Comparison of ENCODE assay signal across 9 cellular contexts in genomic region chr1:197917553-197917812, GRCh38. TPM values are rescaled to one million over a fixed set of nuclear protein-coding genes. Genes with fewer than 3 reads are reported as not detected.
DNase-seq lines count a peak whose midpoint lies in the region; ATAC-seq and TF ChIP-seq lines count a peak whose summit lies in the region.
"Had no signal": no experiment of that assay in that cellular context is flagged by ENCODE, and none has a peak within 500 bp of the region (broad histone marks: within the 10 kb centered on the region; RNA-seq: fewer than 3 reads in every experiment).

No MANE protein-coding gene starts in this region.

- H4K20me1 ChIP-seq in PC-3 (ENCODE audit: low read length) = no peaks in the 10 kb centered on the region

- TF ChIP-seq CTCF in PC-3 (conservative IDR thresholded peaks at IDR 0.05; ENCODE audit: low read depth, low read length) = no peak
- no peak for TF ChIP-seq CTCF in endothelial cell (IDR thresholded peaks at IDR 0.05; ENCODE audit: unreplicated experiment)
- TF ChIP-seq CTCF in progenitor cell of endocrine pancreas (IDR thresholded peaks at IDR 0.05; ENCODE audit: unreplicated experiment) = no peak

- no peak overlapping the region for H3K27ac ChIP-seq in PC-3 (ENCODE audit: low read length)
- H3K27ac ChIP-seq: skin epidermis had no signal

- peak overlapping the region; percentile 95 for H3K4me2 ChIP-seq in PC-3 (ENCODE audit: low read length)

- POLR2A ChIA-PET in PC-3 (lab: Charles Lee; ENCODE audit: unreplicated experiment) = no interaction called here

- peaks cover 4% of the 10 kb centered on the region for H3K36me3 Mint-ChIP-seq in endothelial cell (ENCODE audit: low read depth, unreplicated experiment)
- no peaks in the 10 kb centered on the region for H3K36me3 Mint-ChIP-seq in progenitor cell of endocrine pancreas (ENCODE audit: insufficient read depth)

- no peak overlapping the region for H3K9ac ChIP-seq in PC-3 (ENCODE audit: low read length)

- H3K9me2 ChIP-seq in PC-3 (replicated peaks; ENCODE audit: low read length) = no peaks in the 10 kb centered on the region

- CTCF ChIA-PET in PC-3 (lab: Charles Lee) = no interaction called here

- no peaks in the 10 kb centered on the region for H3F3A ChIP-seq in PC-3 (ENCODE audit: low read length, unreplicated experiment)

- H3K27ac Mint-ChIP-seq in endothelial cell (ENCODE audit: unreplicated experiment) = no peak overlapping the region
- H3K27ac Mint-ChIP-seq in progenitor cell of endocrine pancreas = no peak overlapping the region

- no peaks in the 10 kb centered on the region for H3K36me3 ChIP-seq in PC-3 (ENCODE audit: low read depth, low read length)

- H3K27me3 ChIP-seq in PC-3 (ENCODE audit: low read length) = no peaks in the 10 kb centered on the region

- no peaks in the 10 kb centered on the region for H3K9me3 ChIP-seq in PC-3 (ENCODE audit: low read length)

- intact Hi-C loops in PC-3 (cut with micrococcal nuclease) = loop anchor here (2.0 to 10.0 kb wide), 4 partner anchors 49 to 767 kb away; partner anchors contain the start of gene NEK7

- peak overlapping the region; percentile 99 for H2AFZ ChIP-seq in PC-3 (ENCODE audit: low read length)

- DNase-seq in D341Med (ENCODE audit: low spot score) (peak; percentile 28), PC-3 (no peak), endothelial cell (ENCODE audit: low spot score) (no peak), progenitor cell of endocrine pancreas (ENCODE audit: low spot score, unreplicated experiment) (no peak), NCI-H187 treated with DMSO at 0.1 percent for 48 hours (lab: John Stamatoyannopoulos, UW) (no peak), amniotic stem cell (lab: John Stamatoyannopoulos, UW) (no peak), middle frontal gyrus (ENCODE audit: extremely low spot score, low spot score) (no peak)
- no peak for DNase-seq in activated CD4-positive, CD25-positive, alpha-beta regulatory T cell treated with anti-CD3 and anti-CD28 coated beads, Interleukin-2, amount 50 U/mL, for 72 hours

- no TSS peak for BruUV-seq in PC-3 (replicated peaks; lab: Mats Ljungman, UMichigan)

- H3K27me3 Mint-ChIP-seq in endothelial cell (ENCODE audit: unreplicated experiment) (peaks cover 56% of the 10 kb centered on the region), progenitor cell of endocrine pancreas (peaks cover 100% of the 10 kb centered on the region)

- H3K9me3 Mint-ChIP-seq in endothelial cell (ENCODE audit: unreplicated experiment) (no peaks in the 10 kb centered on the region), progenitor cell of endocrine pancreas (ENCODE audit: low read depth) (no peaks in the 10 kb centered on the region)

- no peak for ATAC-seq in PC-3

- H3K4me1 Mint-ChIP-seq in endothelial cell (ENCODE audit: unreplicated experiment) = peaks cover 70% of the 10 kb centered on the region
- H3K4me1 Mint-ChIP-seq in progenitor cell of endocrine pancreas (ENCODE audit: low read depth) = peaks cover 31% of the 10 kb centered on the region

- peak overlapping the region; percentile 81 for H3K4me3 ChIP-seq in PC-3 (ENCODE audit: low read length)

- peaks cover 4% of the 10 kb centered on the region; the same call in 1 of the 2 replicates for H3K4me1 ChIP-seq in PC-3 (ENCODE audit: insufficient read depth, low read length)

- H3K4me3 Mint-ChIP-seq in endothelial cell (ENCODE audit: unreplicated experiment) (peak overlapping the region; percentile 63), progenitor cell of endocrine pancreas (ENCODE audit: low read depth) (peak overlapping the region; percentile 26)

- no peaks in the 10 kb centered on the region for H3K79me2 ChIP-seq in PC-3 (ENCODE audit: low read length)

RNA-seq across cellular contexts. Expression of gene LHX9, which starts 0.3 kb away (rescaled TPM):
- 0.12 and 0.80 TPM in 2 replicates for total RNA-seq in PC-3 (2014; rRNA removed)
- total RNA-seq in endothelial cell (ENCODE audit: unreplicated experiment) = not detected
- not detected in 2 replicates for total RNA-seq in progenitor cell of endocrine pancreas

RNA-seq across cellular contexts. Expression of gene C1orf53, which starts 15.1 kb away (rescaled TPM):
- total RNA-seq in PC-3 (2014; rRNA removed) (4.3 and 10.4 TPM in 2 replicates), endothelial cell (ENCODE audit: unreplicated experiment) (2.4 TPM), progenitor cell of endocrine pancreas (4.0 and 4.3 TPM in 2 replicates)
